In genomic region chr12:105289114-105289904, GRCh38 we compare ENCODE assay signal across 15 cellular contexts. TPM values are rescaled to one million over a fixed set of nuclear protein-coding genes. Genes with fewer than 3 reads are reported as not detected.
DNase-seq lines count a peak whose midpoint lies in the region; ATAC-seq lines count a peak whose summit lies in the region.
"Had no signal": no experiment of that assay in that cellular context is flagged by ENCODE, and none has a peak within 500 bp of the region (broad histone marks: within the 10 kb centered on the region; RNA-seq: fewer than 3 reads in every experiment).

No MANE protein-coding gene starts in this region.

- DNase-seq in EH (ENCODE audit: low read depth): peak; percentile 74
- DNase-seq in HT1080 (ENCODE audit: low read depth): peak; percentile 82
- peak; percentile 13 for DNase-seq in hepatic stellate cell (ENCODE audit: low spot score)
- DNase-seq in middle frontal gyrus (ENCODE audit: extremely low spot score, low spot score): no peak
- no peak for DNase-seq in HK-2 (ENCODE audit: unreplicated experiment)
- DNase-seq in T-cell: no peak
- no peak for DNase-seq in NCI-H774 (lab: John Stamatoyannopoulos, UW)
- DNase-seq: DND-41; effector memory CD4-positive, alpha-beta T cell; NCI-H146; NCI-H510A treated with DMSO at 0.1 percent for 48 hours; stimulated activated CD4-positive, alpha-beta T cell treated with anti-CD3 and anti-CD28 coated beads, Interleukin-4, amount 100 ng/mL, for 1 hour; T-helper 9 cell had no signal

- no peaks in the 10 kb centered on the region for H3K36me3 Mint-ChIP-seq in activated T-helper 17 cell treated with anti-CD3 and anti-CD28 coated beads, Interleukin-2, amount 50 U/mL, for 72 hours (ENCODE audit: low read depth)
- no peaks in the 10 kb centered on the region for H3K36me3 Mint-ChIP-seq in T-cell

- no peak overlapping the region for H3K27ac Mint-ChIP-seq in activated T-helper 17 cell treated with anti-CD3 and anti-CD28 coated beads, Interleukin-2, amount 50 U/mL, for 72 hours
- no peak overlapping the region for H3K27ac Mint-ChIP-seq in T-cell

- CTCF ChIA-PET in T-cell (lab: Charles Lee): no interaction called here

- H3K9me3 Mint-ChIP-seq in activated T-helper 17 cell treated with anti-CD3 and anti-CD28 coated beads, Interleukin-2, amount 50 U/mL, for 72 hours: no peaks in the 10 kb centered on the region
- H3K9me3 Mint-ChIP-seq in T-cell: no peaks in the 10 kb centered on the region

- no peak overlapping the region for H3K4me3 Mint-ChIP-seq in activated T-helper 17 cell treated with anti-CD3 and anti-CD28 coated beads, Interleukin-2, amount 50 U/mL, for 72 hours
- H3K4me3 Mint-ChIP-seq in T-cell: no peak overlapping the region

- peak; percentile 78 for ATAC-seq in activated T-helper 17 cell treated with anti-CD3 and anti-CD28 coated beads, Interleukin-2, amount 50 U/mL, for 72 hours (replicated peaks)
- ATAC-seq in T-cell (replicated peaks in 1 of 4): no peak
- ATAC-seq: Right ventricle myocardium inferior had no signal

- H3K27me3 Mint-ChIP-seq in activated T-helper 17 cell treated with anti-CD3 and anti-CD28 coated beads, Interleukin-2, amount 50 U/mL, for 72 hours: peaks cover 14% of the 10 kb centered on the region
- H3K27me3 Mint-ChIP-seq in T-cell: peaks cover 3 to 8% of the 10 kb centered on the region in 2 donors

- no peaks in the 10 kb centered on the region for H3K4me1 Mint-ChIP-seq in activated T-helper 17 cell treated with anti-CD3 and anti-CD28 coated beads, Interleukin-2, amount 50 U/mL, for 72 hours
- H3K4me1 Mint-ChIP-seq in T-cell: no peaks in the 10 kb centered on the region

- POLR2A ChIA-PET in T-cell (lab: Charles Lee): no interaction called here

RNA-seq across cellular contexts. Expression of gene C12orf75, which starts 41.2 kb away (rescaled TPM):
- 128 and 132 TPM in 2 replicates for total RNA-seq in HT1080 (2014; rRNA removed; shearing (Covaris generic))
- 185 and 187 TPM in 2 replicates for polyA plus RNA-seq in HT1080 (2015; cell fraction: cytosol; rRNA removed)
- 32.9 and 39.5 TPM in 2 replicates for polyA plus RNA-seq in HT1080 (2015; cell fraction: nucleus; rRNA removed)
- 100 to 1,000 TPM in 1 of 2 donors, 10 to 100 TPM in 1; 42.0 to 102 TPM for total RNA-seq in activated T-helper 17 cell treated with anti-CD3 and anti-CD28 coated beads, Interleukin-2, amount 50 U/mL, for 72 hours
- 10 to 100 TPM; 14.9 to 50.1 (median 20.2) TPM for total RNA-seq in T-cell

RNA-seq across cellular contexts. Expression of gene APPL2, which starts 53.3 kb away (rescaled TPM):
- 17.5 and 27.0 TPM in 2 replicates for total RNA-seq in HT1080 (2014; rRNA removed; shearing (Covaris generic))
- polyA plus RNA-seq in HT1080 (2015; cell fraction: cytosol; rRNA removed): 32.0 and 38.8 TPM in 2 replicates
- polyA plus RNA-seq in HT1080 (2015; cell fraction: nucleus; rRNA removed): 66.4 and 74.0 TPM in 2 replicates
- total RNA-seq in activated T-helper 17 cell treated with anti-CD3 and anti-CD28 coated beads, Interleukin-2, amount 50 U/mL, for 72 hours: 10 to 100 TPM; 16.7 to 23.5 TPM
- 10 to 100 TPM; 41.1 to 59.6 (median 53.1) TPM for total RNA-seq in T-cell

Comparison
In these comparisons a context has a peak if more than half of its experiments do, and no peak if none do; other contexts are left out.
1. DNase-seq: peak in EH (single experiment), HT1080 (single experiment) and hepatic stellate cell (single experiment); none in middle frontal gyrus (single experiment), HK-2 (single experiment), T-cell (0 of 34) and NCI-H774 (single experiment).